Comparison of ENCODE assay signal across 25 cellular contexts in genomic region chr4:80255374-80256095, GRCh38. TPM values are rescaled to one million over a fixed set of nuclear protein-coding genes. Genes with fewer than 3 reads are reported as not detected.
A peak's percentile ranks its signal among the peaks of the same experiment; 100 is the strongest.
DNase-seq lines count a peak whose midpoint lies in the region; ATAC-seq, FAIRE-seq and TF ChIP-seq lines count a peak whose summit lies in the region.
"Had no signal": no experiment of that assay in that cellular context is flagged by ENCODE, and none has a peak within 500 bp of the region (broad histone marks: within the 10 kb centered on the region; RNA-seq: fewer than 3 reads in every experiment).

No MANE protein-coding gene starts in this region.

- H3K4me1 ChIP-seq in mammary epithelial cell (ENCODE audit: insufficient read depth, low read length) (peaks cover 8% of the 10 kb centered on the region), breast epithelium (no peaks in the 10 kb centered on the region), K562 (replicated peaks in 1 of 2; ENCODE audit: control insufficient read depth in 2 of 2, insufficient read depth in 2 of 2, low read length in 2 of 2) (peaks cover 0 to 32% of the 10 kb centered on the region in 2 experiments; a peak in 3 of 5 replicates)
- H3K4me1 ChIP-seq: heart right ventricle had no signal

- no peak for TF ChIP-seq POLR2A in breast epithelium (IDR thresholded peaks at IDR 0.05)
- TF ChIP-seq POLR2A in K562 (conservative IDR thresholded peaks at IDR 0.05) = no peak

- CTCF ChIA-PET in mammary epithelial cell (lab: Charles Lee; ENCODE audit: low non-redundant PET) = no interaction called here
- CTCF ChIA-PET in K562 (lab: Yijun Ruan, JAX; ENCODE audit: low intra/inter-chr PET ratio) = no interaction called here

- H3K9ac ChIP-seq in mammary epithelial cell (ENCODE audit: insufficient read depth, low read length) = no peak overlapping the region
- H3K9ac ChIP-seq in K562 (ENCODE audit: insufficient read depth in 1 of 2, low read depth in 2 of 2, low read length in 2 of 2) = no peak overlapping the region

- H3K4me2 ChIP-seq in mammary epithelial cell (ENCODE audit: insufficient read depth, low read depth, low read length) (peak overlapping the region; percentile 67), K562 (ENCODE audit: insufficient read depth, low read length) (no peak overlapping the region)

- 25% methylated on average over 7 of the region's 7 CpGs for WGBS in mammary epithelial cell (ENCODE audit: low coverage, missing lambda C conversion rate)
- 28% methylated on average over 7 of the region's 7 CpGs for WGBS in K562 (ENCODE audit: insufficient coverage, low coverage, missing lambda C conversion rate)

- in situ Hi-C loops in mammary epithelial cell (cut with MboI; ENCODE audit: low sequenced_read_pairs in 2 of 2) (no loop called here), K562 (cut with MboI) (no loop called here)

- H4K20me1 ChIP-seq in mammary epithelial cell (ENCODE audit: insufficient read depth, low read length) (no peaks in the 10 kb centered on the region), K562 (replicated peaks; ENCODE audit: control insufficient read depth, insufficient read depth, low read length) (no peaks in the 10 kb centered on the region)

- POLR2A ChIA-PET in K562 (lab: Yijun Ruan, JAX) = interaction anchor here (0.8 to 1.2 kb wide), 2 partner anchors 10 to 572 kb away, joined by 3 to 4 read pairs; partner anchors contain the start of gene FGF5

- no peaks in the 10 kb centered on the region for H3K36me3 ChIP-seq in mammary epithelial cell (ENCODE audit: insufficient read depth, low read length)
- H3K36me3 ChIP-seq in breast epithelium = no peaks in the 10 kb centered on the region
- no peaks in the 10 kb centered on the region for H3K36me3 ChIP-seq in K562 (ENCODE audit: control insufficient read depth, insufficient read depth, low read length)
- H3K36me3 ChIP-seq: heart right ventricle had no signal

- TF ChIP-seq EP300 in K562 (IDR thresholded peaks at IDR 0.05; ENCODE audit: low read length) = no peak

- intact Hi-C loops in mammary epithelial cell (cut with micrococcal nuclease) = no loop called here
- intact Hi-C loops in breast epithelium (cut with DNase I; ENCODE audit: low total_unique reads) = no loop called here
- intact Hi-C loops in K562 (cut with micrococcal nuclease) = no loop called here

- TF ChIP-seq CTCF in mammary epithelial cell (conservative IDR thresholded peaks at IDR 0.05 in 1 of 2, IDR thresholded peaks at IDR 0.05 in 1 of 2; ENCODE audit: extremely low read depth in 1 of 2, insufficient read depth in 1 of 2, low read depth in 1 of 2, low read length in 2 of 2) (no peak), breast epithelium (IDR thresholded peaks at IDR 0.05) (no peak), K562 (IDR thresholded peaks at IDR 0.05 in 2 of 3, conservative IDR thresholded peaks at IDR 0.05 in 1 of 3; ENCODE audit: insufficient read depth in 2 of 3, low read depth in 1 of 3, low read length in 3 of 3) (no peak)

- dilution Hi-C loops in mammary epithelial cell (cut with HindIII; ENCODE audit: low sequenced_read_pairs) = no loop called here

- H3K27ac ChIP-seq in mammary epithelial cell (ENCODE audit: insufficient read depth, low read depth, low read length) (no peak overlapping the region), breast epithelium (no peak overlapping the region), K562 (ENCODE audit: extremely low read depth, low read depth, low read length) (no peak overlapping the region)
- H3K27ac ChIP-seq: heart right ventricle, RWPE1 had no signal

- H3K4me3 ChIP-seq in mammary epithelial cell (replicated peaks in 1 of 3; ENCODE audit: insufficient read depth in 1 of 3, low read depth in 2 of 3, low read length in 3 of 3) (no peak overlapping the region), breast epithelium (no peak overlapping the region), K562 (no peak overlapping the region)
- H3K4me3 ChIP-seq: heart right ventricle had no signal

- H3K9me1 ChIP-seq in K562 (ENCODE audit: control insufficient read depth, insufficient read depth, low read length) = no peaks in the 10 kb centered on the region

- H3K9me3 ChIP-seq in mammary epithelial cell (replicated peaks; ENCODE audit: insufficient read depth, low read length) = no peaks in the 10 kb centered on the region
- H3K9me3 ChIP-seq in breast epithelium = no peaks in the 10 kb centered on the region
- no peaks in the 10 kb centered on the region for H3K9me3 ChIP-seq in K562 (replicated peaks; ENCODE audit: control insufficient read depth, insufficient read depth, low read depth, low read length)
- H3K9me3 ChIP-seq: heart right ventricle had no signal

- no peak for FAIRE-seq in K562 (lab: Jason Lieb, UNC)

- DNase-seq in mammary epithelial cell (peak; percentile 47), breast epithelium (ENCODE audit: low spot score in 2 of 2) (no peak), NCI-H748 (lab: John Stamatoyannopoulos, UW; ENCODE audit: unreplicated experiment) (peak; percentile 55), K562 (ENCODE audit: extremely low read depth in 1 of 4, low spot score in 3 of 4) (no peak), midbrain (lab: John Stamatoyannopoulos, UW) (no peak), hippocampal formation (lab: John Stamatoyannopoulos, UW) (no peak)
- DNase-seq in activated naive CD4-positive, alpha-beta T cell (lab: John Stamatoyannopoulos, UW) = no peak
- DNase-seq in effector CD4-positive, alpha-beta T cell = no peak
- DNase-seq: activated CD4-positive, alpha-beta T cell treated with anti-CD3 and anti-CD28 coated beads, Interleukin-2, amount 10 ng/mL, durations not matched to agents 7 days and 5 days; activated CD8-positive, alpha-beta memory T cell treated with anti-CD3 and anti-CD28 coated beads, Interleukin-2, amount 50 U/mL, for 4 hours; activated effector memory CD4-positive, alpha-beta T cell treated with Interleukin-2 at 50 U/mL for 16 hours; amniotic stem cell; CD4-positive, CD25-positive, alpha-beta regulatory T cell; DMS53; heart right ventricle; left ventricle myocardium superior; NCI-H1930; NCI-H226; NK-92 treated with Interleukin-12 subunit alpha and Interleukin-12 subunit beta, amount 100 ng/mL, for 24 hours; retina; stimulated activated CD4-positive, alpha-beta T cell treated with anti-CD3 and anti-CD28 coated beads, Interleukin-12 subunit alpha, Interleukin-12 subunit beta, amount 100 ng/mL, for 4 hours; stimulated activated CD8-positive, alpha-beta memory T cell treated with anti-CD3 and anti-CD28 coated beads, Interleukin-4, amount 100 ng/mL, for 48 hours; SW 1271 had no signal

- H2AFZ ChIP-seq in mammary epithelial cell (ENCODE audit: low read depth, low read length) (peak overlapping the region; percentile 71), K562 (ENCODE audit: low read depth, low read length) (peak overlapping the region; percentile 77)

- H3K79me2 ChIP-seq in mammary epithelial cell (ENCODE audit: insufficient read depth, low read length) (no peaks in the 10 kb centered on the region), K562 (ENCODE audit: control insufficient read depth, insufficient read depth, low read length) (no peaks in the 10 kb centered on the region)

- TF ChIP-seq RAD21 in K562 (CRISPR knock-in tag; conservative IDR thresholded peaks at IDR 0.05 in 1 of 2, IDR thresholded peaks at IDR 0.05 in 1 of 2) = no peak

- H3K27me3 ChIP-seq in mammary epithelial cell (ENCODE audit: insufficient read depth, low read length) (no peaks in the 10 kb centered on the region), breast epithelium (peaks cover 0 to 14% of the 10 kb centered on the region in 2 donors), K562 (ENCODE audit: control insufficient read depth in 2 of 2, insufficient read depth in 2 of 2, low read length in 2 of 2) (no peaks in the 10 kb centered on the region)

- BruUV-seq in mammary epithelial cell (replicated peaks; lab: Mats Ljungman, UMichigan) (no TSS peak), K562 (replicated peaks; lab: Mats Ljungman, UMichigan) (no TSS peak)

- no peak for ATAC-seq in K562
- ATAC-seq: heart right ventricle, left ventricle myocardium superior had no signal

RNA-seq across cellular contexts. Expression of gene FGF5, which starts 10.9 kb away (rescaled TPM):
- total RNA-seq in mammary epithelial cell (1 to 10 TPM in 1 of 2 donors, under 1 TPM in 1; 0.17 to 2.9 TPM), breast epithelium (not detected), K562 (2014; rRNA removed) (0.37 and 0.41 TPM in 2 replicates), K562 (2014; rRNA removed; fragmentation: Illumina TruSeq; extraction: Trizol) (1.1 and 1.4 TPM in 2 replicates), K562 (2015; rRNA removed; fragmentation: Illumina TruSeq; extraction: Trizol) (0.68 and 0.76 TPM in 2 replicates), K562 (2021) (2.0 and 2.7 TPM in 2 replicates)
- polyA plus RNA-seq in mammary epithelial cell (3.9 TPM), K562 (2011; rRNA removed) (2.2 and 2.7 TPM in 2 replicates), K562 (2014; fragmentation: Illumina TruSeq; extraction: Trizol) (1.4 TPM in 2 replicates), K562 (2014; fragmentation: Nextera tagmentation; extraction: Ambion mirVana) (under 1 TPM; 0.38 to 0.61 TPM), K562 (2014; rRNA removed) (1.1 and 1.2 TPM in 2 replicates)
- 19.9 TPM for polyA minus RNA-seq in mammary epithelial cell
- 3.0 and 3.2 TPM in 2 replicates for total RNA-seq in K562 (2011; cell fraction: chromatin; rRNA removed; ENCODE audit: low replicate concordance)
- total RNA-seq in K562 (2011; cell fraction: nucleolus; rRNA removed) = 2.0 and 3.2 TPM in 2 replicates
- 3.2 and 6.8 TPM in 2 replicates for total RNA-seq in K562 (2011; cell fraction: nucleoplasm; rRNA removed)
- 1.3 and 3.6 TPM in 2 replicates for polyA plus RNA-seq in K562 (2011; cell fraction: cytosol; rRNA removed)
- 0.93 and 2.8 TPM in 2 replicates for polyA plus RNA-seq in K562 (2011; cell fraction: nucleus; rRNA removed)
- polyA plus RNA-seq in K562 (2012) = 1.2 and 2.4 TPM in 2 replicates
- 2.2 and 2.5 TPM in 2 replicates for polyA minus RNA-seq in K562 (2011; rRNA and poly(A)+ RNA removed)
- polyA minus RNA-seq in K562 (2011; cell fraction: cytosol; rRNA and poly(A)+ RNA removed) = 1.7 and 4.0 TPM in 2 replicates
- 3.9 and 6.6 TPM in 2 replicates for polyA minus RNA-seq in K562 (2011; cell fraction: nucleus; rRNA and poly(A)+ RNA removed)
- total RNA-seq: activated CD4-positive, alpha-beta T cell treated with anti-CD3 and anti-CD28 coated beads, Interleukin-2, amount 10 ng/mL, durations not matched to agents 7 days and 5 days; CD4-positive, CD25-positive, alpha-beta regulatory T cell had no signal
- polyA plus RNA-seq: CD4-positive, CD25-positive, alpha-beta regulatory T cell; urinary bladder had no signal

RNA-seq across cellular contexts. Expression of gene PRDM8, which starts 58.2 kb away (rescaled TPM):
- total RNA-seq in mammary epithelial cell = 1 to 10 TPM in 1 of 2 donors, under 1 TPM in 1; 0.33 to 8.0 TPM
- 3.8 TPM for polyA plus RNA-seq in mammary epithelial cell
- polyA minus RNA-seq in mammary epithelial cell = 31.5 TPM
- 1 to 10 TPM; 1.2 to 7.0 (median 5.9) TPM for total RNA-seq in breast epithelium
- not detected in 2 replicates for total RNA-seq in K562 (2011; cell fraction: chromatin; rRNA removed; ENCODE audit: low replicate concordance)
- not detected in 2 replicates for total RNA-seq in K562 (2011; cell fraction: nucleolus; rRNA removed)
- total RNA-seq in K562 (2011; cell fraction: nucleoplasm; rRNA removed) = not detected in 2 replicates
- not detected in 2 replicates for total RNA-seq in K562 (2014; rRNA removed)
- not detected in 2 replicates for total RNA-seq in K562 (2014; rRNA removed; fragmentation: Illumina TruSeq; extraction: Trizol)
- not detected in 2 replicates for total RNA-seq in K562 (2015; rRNA removed; fragmentation: Illumina TruSeq; extraction: Trizol)
- 0.07 and 0.40 TPM in 2 replicates for total RNA-seq in K562 (2021)
- polyA plus RNA-seq in K562 (2011; rRNA removed) = not detected in 2 replicates
- not detected in 2 replicates for polyA plus RNA-seq in K562 (2011; cell fraction: cytosol; rRNA removed)
- not detected in 2 replicates for polyA plus RNA-seq in K562 (2011; cell fraction: nucleus; rRNA removed)
- not detected in 2 replicates for polyA plus RNA-seq in K562 (2012)
- polyA plus RNA-seq in K562 (2014; fragmentation: Illumina TruSeq; extraction: Trizol) = not detected in 2 replicates
- not detected for polyA plus RNA-seq in K562 (2014; fragmentation: Nextera tagmentation; extraction: Ambion mirVana)
- polyA plus RNA-seq in K562 (2014; rRNA removed) = not detected in 2 replicates
- polyA minus RNA-seq in K562 (2011; rRNA and poly(A)+ RNA removed) = not detected in 2 replicates
- polyA minus RNA-seq in K562 (2011; cell fraction: cytosol; rRNA and poly(A)+ RNA removed) = not detected in 2 replicates
- not detected in 2 replicates for polyA minus RNA-seq in K562 (2011; cell fraction: nucleus; rRNA and poly(A)+ RNA removed)

Comparison
In these comparisons a context has a peak if more than half of its experiments do, and no peak if none do; other contexts are left out.
1. DNase-seq: peak in mammary epithelial cell (single experiment) and NCI-H748 (single experiment); none in breast epithelium (0 of 2), K562 (0 of 4), activated naive CD4-positive, alpha-beta T cell (0 of 4), midbrain (single experiment), hippocampal formation (0 of 2) and effector CD4-positive, alpha-beta T cell (single experiment).